Comparison of ENCODE assay signal across 20 cellular contexts in genomic region chr17:9116861-9117568, GRCh38.
A peak's percentile ranks its signal among the peaks of the same experiment; 100 is the strongest.
DNase-seq lines count a peak whose midpoint lies in the region; ATAC-seq and TF ChIP-seq lines count a peak whose summit lies in the region.
"Had no signal": no experiment of that assay in that cellular context is flagged by ENCODE, and none has a peak within 500 bp of the region (broad histone marks: within the 10 kb centered on the region; RNA-seq: fewer than 3 reads in every experiment).

No MANE protein-coding gene starts in this region.

- intact Hi-C loops in right lobe of liver (cut with DNase I), result no loop called here
- intact Hi-C loops in mucosa of descending colon (cut with DNase I, micrococcal nuclease), result no loop called here

- no peak overlapping the region for H3K9ac ChIP-seq in neural progenitor cell

- WGBS in esophagus, 2 donors, result 86% methylated on average over 19 of the region's 19 CpGs
- 85% methylated on average over 10 of the region's 19 CpGs for WGBS in right lobe of liver (ENCODE audit: insufficient coverage, low coverage, low lambda C conversion rate, missing lambda C conversion rate)

- H3K4me2 ChIP-seq in neural progenitor cell, result peak overlapping the region; percentile 70

- peaks cover 25% of the 10 kb centered on the region for H3K4me1 Mint-ChIP-seq in neural progenitor cell

- ATAC-seq in right lobe of liver (no peak), mucosa of descending colon (no peak)
- ATAC-seq: HCT116, K562, PC-3 had no signal

- H3F3A ChIP-seq in neural progenitor cell (ENCODE audit: low read depth), result peaks cover 24% of the 10 kb centered on the region

- TF ChIP-seq POLR2A in right lobe of liver (IDR thresholded peaks at IDR 0.05), result no peak

- no peaks in the 10 kb centered on the region for H3K36me3 Mint-ChIP-seq in neural progenitor cell
- H3K36me3 Mint-ChIP-seq: CD14-positive monocyte had no signal

- H3K27me3 ChIP-seq in esophagus (ENCODE audit: control insufficient read depth in 1 of 2, insufficient read depth in 2 of 2, low read length in 2 of 2) (no peaks in the 10 kb centered on the region), neural progenitor cell (no peaks in the 10 kb centered on the region), right lobe of liver (no peaks in the 10 kb centered on the region)

- H3K4me3 ChIP-seq in esophagus (ENCODE audit: low read depth in 1 of 2, low read length in 2 of 2) (no peak overlapping the region), neural progenitor cell (no peak overlapping the region), right lobe of liver (no peak overlapping the region), mucosa of descending colon (no peak overlapping the region)
- H3K4me3 ChIP-seq: K562 had no signal

- H3K9me3 ChIP-seq in esophagus (ENCODE audit: control insufficient read depth in 2 of 2, insufficient read depth in 1 of 2, low read depth in 1 of 2, low read length in 1 of 2) (no peaks in the 10 kb centered on the region), neural progenitor cell (ENCODE audit: low read depth) (no peaks in the 10 kb centered on the region), right lobe of liver (no peaks in the 10 kb centered on the region), mucosa of descending colon (no peaks in the 10 kb centered on the region)
- H3K9me3 ChIP-seq: Caco-2 had no signal

- H3K9me3 Mint-ChIP-seq in neural progenitor cell, result no peaks in the 10 kb centered on the region

- no peaks in the 10 kb centered on the region for H4K20me1 ChIP-seq in neural progenitor cell (ENCODE audit: low read depth)

- peak overlapping the region; percentile 7 for H3K4me3 Mint-ChIP-seq in neural progenitor cell
- H3K4me3 Mint-ChIP-seq: CD14-positive monocyte had no signal

- peak; percentile 27 for DNase-seq in activated effector memory CD4-positive, alpha-beta T cell treated with anti-CD3 and anti-CD28 coated beads, Interleukin-2, amount 50 U/mL, for 16 hours
- no peak for DNase-seq in activated effector memory CD4-positive, alpha-beta T cell treated with Interleukin-2 at 50 U/mL for 16 hours
- DNase-seq in neural progenitor cell (ENCODE audit: low spot score), result no peak
- DNase-seq in COLO668 (lab: John Stamatoyannopoulos, UW; ENCODE audit: unreplicated experiment), result no peak
- DNase-seq in dedifferentiated amniotic fluid mesenchymal stem cell (ENCODE audit: extremely low spot score), result no peak
- DNase-seq in right lobe of liver, result no peak
- DNase-seq in mucosa of descending colon, result no peak
- DNase-seq: 8988T, Caco-2, DMS53, NCI-H1092, NCI-H1694, NCI-H2107, NCI-H345, NCI-H69, PC-3 had no signal

- no peak overlapping the region for H2AFZ ChIP-seq in neural progenitor cell (replicated peaks)

- peaks cover 10% of the 10 kb centered on the region for H3K27me3 Mint-ChIP-seq in neural progenitor cell (ENCODE audit: insufficient read depth, low read depth)

- H3K27ac ChIP-seq in esophagus (ENCODE audit: low read depth in 2 of 2, low read length in 1 of 2) (peak overlapping the region; percentile 51 to 84), neural progenitor cell (no peak overlapping the region), right lobe of liver (no peak overlapping the region)

- no peak for TF ChIP-seq CTCF in neural progenitor cell (IDR thresholded peaks at IDR 0.05)
- TF ChIP-seq CTCF in right lobe of liver (IDR thresholded peaks at IDR 0.05), result no peak
- no peak for TF ChIP-seq CTCF in mucosa of descending colon (IDR thresholded peaks at IDR 0.05)

- H3K79me2 ChIP-seq in neural progenitor cell (ENCODE audit: low read depth), result no peaks in the 10 kb centered on the region

- H3K36me3 ChIP-seq in esophagus (ENCODE audit: control insufficient read depth in 2 of 2, insufficient read depth in 2 of 2, low read length in 1 of 2) (no peaks in the 10 kb centered on the region), neural progenitor cell (no peaks in the 10 kb centered on the region), right lobe of liver (no peaks in the 10 kb centered on the region), mucosa of descending colon (ENCODE audit: low read depth) (no peaks in the 10 kb centered on the region)

- H3K4me1 ChIP-seq in esophagus (ENCODE audit: control insufficient read depth in 2 of 2, insufficient read depth in 2 of 2, low read length in 1 of 2) (peaks cover 0 to 7% of the 10 kb centered on the region in 2 donors), neural progenitor cell (peaks cover 21% of the 10 kb centered on the region), right lobe of liver (peaks cover 0 to 11% (median 0%) of the 10 kb centered on the region in 4 donors), mucosa of descending colon (ENCODE audit: low read depth) (peaks cover 7% of the 10 kb centered on the region)
- H3K4me1 ChIP-seq: Caco-2 had no signal

- H3K27ac Mint-ChIP-seq in neural progenitor cell, result peak overlapping the region; percentile 15
- H3K27ac Mint-ChIP-seq: CD14-positive monocyte had no signal

Comparison
In these comparisons a context has a peak if more than half of its experiments do, and no peak if none do; other contexts are left out.
1. H3K27ac ChIP-seq: peak in esophagus (2 of 2); none in neural progenitor cell (single experiment) and right lobe of liver (0 of 3).